8 cellular contexts compared by ENCODE assay signal in genomic region chr10:28587970-28588290, GRCh38. TPM values are rescaled to one million over a fixed set of nuclear protein-coding genes. Genes with fewer than 3 reads are reported as not detected.
DNase-seq lines count a peak whose midpoint lies in the region; ATAC-seq and FAIRE-seq lines count a peak whose summit lies in the region.
"Had no signal": no experiment of that assay in that cellular context is flagged by ENCODE, and none has a peak within 500 bp of the region (broad histone marks: within the 10 kb centered on the region; RNA-seq: fewer than 3 reads in every experiment).

No MANE protein-coding gene starts in this region.

- H3K4me3 ChIP-seq in Karpas-422 (ENCODE audit: low read length): no peak overlapping the region

- peaks cover 100% of the 10 kb centered on the region for H3K79me2 ChIP-seq in Karpas-422 (ENCODE audit: low read length)

- peaks cover 39 to 46% of the 10 kb centered on the region in 2 donors for H3K36me3 Mint-ChIP-seq in stimulated activated naive B cell treated with anti-CD40 and anti-IgM and Interleukin-4, amounts not matched to agents 10 μg/mL and 1 μg/mL and 100 μg/mL, for 72 hours

- no peaks in the 10 kb centered on the region for H3K4me1 ChIP-seq in Karpas-422 (ENCODE audit: low read length)

- H3K36me3 ChIP-seq in Karpas-422 (ENCODE audit: insufficient read depth, low read length): peaks cover 86% of the 10 kb centered on the region

- no peak for ATAC-seq in stimulated activated naive B cell treated with anti-CD40 and anti-IgM and Interleukin-4, amounts not matched to agents 10 μg/mL and 1 μg/mL and 100 μg/mL, for 72 hours (replicated peaks)
- no peak for ATAC-seq in HG03342 (IDR thresholded peaks at IDR 0.05; ENCODE audit: unreplicated experiment)

- H3K9me2 ChIP-seq in Karpas-422 (replicated peaks; ENCODE audit: insufficient read depth, low read length): no peaks in the 10 kb centered on the region

- H3K27me3 Mint-ChIP-seq in stimulated activated naive B cell treated with anti-CD40 and anti-IgM and Interleukin-4, amounts not matched to agents 10 μg/mL and 1 μg/mL and 100 μg/mL, for 72 hours: no peaks in the 10 kb centered on the region
- H3K27me3 Mint-ChIP-seq: IgD-negative memory B cell had no signal

- no peak overlapping the region for H3K27ac Mint-ChIP-seq in stimulated activated naive B cell treated with anti-CD40 and anti-IgM and Interleukin-4, amounts not matched to agents 10 μg/mL and 1 μg/mL and 100 μg/mL, for 72 hours

- DNase-seq in HTR-8/SVneo (ENCODE audit: insufficient read length, low spot score) (peak; percentile 11), astrocyte of the hippocampus (ENCODE audit: low read depth, low spot score) (peak; percentile 63), iPS-NIHi11 (ENCODE audit: low spot score) (peak; percentile 22), stromal cell of bone marrow (ENCODE audit: low read depth) (peak; percentile 22), Karpas-422 (no peak)
- DNase-seq in stimulated activated naive B cell treated with anti-CD40 and anti-IgM and Interleukin-4, amounts not matched to agents 10 μg/mL and 1 μg/mL and 100 μg/mL, for 72 hours: no peak

- no peak overlapping the region for H3K27ac ChIP-seq in Karpas-422 (ENCODE audit: low read length)

- peaks cover 14 to 27% of the 10 kb centered on the region in 2 donors for H3K4me1 Mint-ChIP-seq in stimulated activated naive B cell treated with anti-CD40 and anti-IgM and Interleukin-4, amounts not matched to agents 10 μg/mL and 1 μg/mL and 100 μg/mL, for 72 hours

- no peak overlapping the region for H2AFZ ChIP-seq in Karpas-422 (ENCODE audit: low read length)

- H3K4me3 Mint-ChIP-seq in stimulated activated naive B cell treated with anti-CD40 and anti-IgM and Interleukin-4, amounts not matched to agents 10 μg/mL and 1 μg/mL and 100 μg/mL, for 72 hours: no peak overlapping the region

- H4K20me1 ChIP-seq in Karpas-422 (ENCODE audit: insufficient read depth, low read depth, low read length): peaks cover 44% of the 10 kb centered on the region

- H3K27me3 ChIP-seq in Karpas-422 (ENCODE audit: low read length): no peaks in the 10 kb centered on the region

- H3K4me2 ChIP-seq in Karpas-422 (ENCODE audit: low read depth, low read length, poor library complexity, severe bottlenecking): no peak overlapping the region

- H3K9ac ChIP-seq in Karpas-422 (ENCODE audit: low read length): no peak overlapping the region

- no peaks in the 10 kb centered on the region for H3K9me3 Mint-ChIP-seq in stimulated activated naive B cell treated with anti-CD40 and anti-IgM and Interleukin-4, amounts not matched to agents 10 μg/mL and 1 μg/mL and 100 μg/mL, for 72 hours
- H3K9me3 Mint-ChIP-seq: IgD-negative memory B cell had no signal

- H3K9me3 ChIP-seq in Karpas-422 (ENCODE audit: low read length): no peaks in the 10 kb centered on the region

- no peak for FAIRE-seq in HTR-8/SVneo (lab: Jason Lieb, UNC)

RNA-seq across cellular contexts. Expression of gene WAC, which starts 55.0 kb away (rescaled TPM):
- total RNA-seq in Karpas-422 (2014; rRNA removed; shearing (Covaris generic); ENCODE audit: low replicate concordance): 102 and 156 TPM in 2 replicates

Comparison
In these comparisons a context has a peak if more than half of its experiments do, and no peak if none do; other contexts are left out.
1. DNase-seq: peak in HTR-8/SVneo (single experiment), astrocyte of the hippocampus (single experiment), iPS-NIHi11 (single experiment) and stromal cell of bone marrow (single experiment); none in stimulated activated naive B cell treated with anti-CD40 and anti-IgM and Interleukin-4, amounts not matched to agents 10 μg/mL and 1 μg/mL and 100 μg/mL, for 72 hours (single experiment) and Karpas-422 (single experiment).